Comparison of ENCODE assay signal across 1 cellular context in the genomic region with DNA sequence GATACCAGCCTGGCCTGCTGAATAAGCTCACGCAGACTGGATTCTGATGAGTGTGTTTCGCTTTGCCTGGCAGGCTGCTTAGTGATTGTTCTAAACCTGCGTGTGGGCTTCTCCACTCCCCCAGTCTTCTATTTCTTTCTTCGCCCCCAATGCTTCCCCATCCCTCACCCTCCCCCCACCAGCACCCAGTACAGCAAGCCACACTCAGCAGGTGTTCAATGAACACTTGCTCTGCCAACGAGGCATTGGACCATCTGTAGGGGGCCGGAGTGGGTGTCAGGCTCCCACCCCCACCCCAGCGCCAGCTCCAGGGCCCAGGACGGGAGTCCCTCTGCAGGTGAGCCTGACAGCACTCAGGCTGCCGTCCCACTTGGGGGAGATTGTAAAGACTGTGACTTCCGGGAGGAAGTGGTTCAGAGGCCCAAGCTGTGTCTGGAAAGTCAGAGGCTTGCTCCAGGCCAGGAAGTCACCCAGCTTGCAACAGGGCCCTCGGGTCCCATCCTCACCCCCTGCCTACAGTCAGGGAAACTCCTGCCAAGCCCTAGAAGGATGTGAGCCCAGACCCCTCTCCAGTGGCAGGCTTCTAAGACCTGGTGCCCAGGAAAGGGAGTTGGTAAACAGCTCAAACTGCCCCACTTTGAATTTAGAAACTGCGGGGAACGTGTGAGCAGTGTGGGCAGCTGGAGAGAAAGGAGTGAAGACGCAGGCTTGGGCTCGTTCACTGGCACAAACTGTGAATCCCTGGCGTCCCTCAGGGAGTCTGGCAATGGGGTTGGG.
TF ChIP-seq lines count a peak whose summit lies in the region.

No MANE protein-coding gene starts in this region.

TF ChIP-seq in GM23338, 12 proteins besides CTCF, POLR2A, EP300 and RAD21 (continued from another document):
- TF ChIP-seq, protein P1, sequence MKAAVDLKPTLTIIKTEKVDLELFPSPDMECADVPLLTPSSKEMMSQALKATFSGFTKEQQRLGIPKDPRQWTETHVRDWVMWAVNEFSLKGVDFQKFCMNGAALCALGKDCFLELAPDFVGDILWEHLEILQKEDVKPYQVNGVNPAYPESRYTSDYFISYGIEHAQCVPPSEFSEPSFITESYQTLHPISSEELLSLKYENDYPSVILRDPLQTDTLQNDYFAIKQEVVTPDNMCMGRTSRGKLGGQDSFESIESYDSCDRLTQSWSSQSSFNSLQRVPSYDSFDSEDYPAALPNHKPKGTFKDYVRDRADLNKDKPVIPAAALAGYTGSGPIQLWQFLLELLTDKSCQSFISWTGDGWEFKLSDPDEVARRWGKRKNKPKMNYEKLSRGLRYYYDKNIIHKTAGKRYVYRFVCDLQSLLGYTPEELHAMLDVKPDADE (IDR thresholded peaks at IDR 0.05) = no peak
- TF ChIP-seq EZH2phosphoT487 (IDR thresholded peaks at IDR 0.05; ENCODE audit: unreplicated experiment) (no peak), CREB1 (CRISPR knock-in tag; IDR thresholded peaks at IDR 0.05; ENCODE audit: low read depth) (no peak)
- TF ChIP-seq, protein P2, sequence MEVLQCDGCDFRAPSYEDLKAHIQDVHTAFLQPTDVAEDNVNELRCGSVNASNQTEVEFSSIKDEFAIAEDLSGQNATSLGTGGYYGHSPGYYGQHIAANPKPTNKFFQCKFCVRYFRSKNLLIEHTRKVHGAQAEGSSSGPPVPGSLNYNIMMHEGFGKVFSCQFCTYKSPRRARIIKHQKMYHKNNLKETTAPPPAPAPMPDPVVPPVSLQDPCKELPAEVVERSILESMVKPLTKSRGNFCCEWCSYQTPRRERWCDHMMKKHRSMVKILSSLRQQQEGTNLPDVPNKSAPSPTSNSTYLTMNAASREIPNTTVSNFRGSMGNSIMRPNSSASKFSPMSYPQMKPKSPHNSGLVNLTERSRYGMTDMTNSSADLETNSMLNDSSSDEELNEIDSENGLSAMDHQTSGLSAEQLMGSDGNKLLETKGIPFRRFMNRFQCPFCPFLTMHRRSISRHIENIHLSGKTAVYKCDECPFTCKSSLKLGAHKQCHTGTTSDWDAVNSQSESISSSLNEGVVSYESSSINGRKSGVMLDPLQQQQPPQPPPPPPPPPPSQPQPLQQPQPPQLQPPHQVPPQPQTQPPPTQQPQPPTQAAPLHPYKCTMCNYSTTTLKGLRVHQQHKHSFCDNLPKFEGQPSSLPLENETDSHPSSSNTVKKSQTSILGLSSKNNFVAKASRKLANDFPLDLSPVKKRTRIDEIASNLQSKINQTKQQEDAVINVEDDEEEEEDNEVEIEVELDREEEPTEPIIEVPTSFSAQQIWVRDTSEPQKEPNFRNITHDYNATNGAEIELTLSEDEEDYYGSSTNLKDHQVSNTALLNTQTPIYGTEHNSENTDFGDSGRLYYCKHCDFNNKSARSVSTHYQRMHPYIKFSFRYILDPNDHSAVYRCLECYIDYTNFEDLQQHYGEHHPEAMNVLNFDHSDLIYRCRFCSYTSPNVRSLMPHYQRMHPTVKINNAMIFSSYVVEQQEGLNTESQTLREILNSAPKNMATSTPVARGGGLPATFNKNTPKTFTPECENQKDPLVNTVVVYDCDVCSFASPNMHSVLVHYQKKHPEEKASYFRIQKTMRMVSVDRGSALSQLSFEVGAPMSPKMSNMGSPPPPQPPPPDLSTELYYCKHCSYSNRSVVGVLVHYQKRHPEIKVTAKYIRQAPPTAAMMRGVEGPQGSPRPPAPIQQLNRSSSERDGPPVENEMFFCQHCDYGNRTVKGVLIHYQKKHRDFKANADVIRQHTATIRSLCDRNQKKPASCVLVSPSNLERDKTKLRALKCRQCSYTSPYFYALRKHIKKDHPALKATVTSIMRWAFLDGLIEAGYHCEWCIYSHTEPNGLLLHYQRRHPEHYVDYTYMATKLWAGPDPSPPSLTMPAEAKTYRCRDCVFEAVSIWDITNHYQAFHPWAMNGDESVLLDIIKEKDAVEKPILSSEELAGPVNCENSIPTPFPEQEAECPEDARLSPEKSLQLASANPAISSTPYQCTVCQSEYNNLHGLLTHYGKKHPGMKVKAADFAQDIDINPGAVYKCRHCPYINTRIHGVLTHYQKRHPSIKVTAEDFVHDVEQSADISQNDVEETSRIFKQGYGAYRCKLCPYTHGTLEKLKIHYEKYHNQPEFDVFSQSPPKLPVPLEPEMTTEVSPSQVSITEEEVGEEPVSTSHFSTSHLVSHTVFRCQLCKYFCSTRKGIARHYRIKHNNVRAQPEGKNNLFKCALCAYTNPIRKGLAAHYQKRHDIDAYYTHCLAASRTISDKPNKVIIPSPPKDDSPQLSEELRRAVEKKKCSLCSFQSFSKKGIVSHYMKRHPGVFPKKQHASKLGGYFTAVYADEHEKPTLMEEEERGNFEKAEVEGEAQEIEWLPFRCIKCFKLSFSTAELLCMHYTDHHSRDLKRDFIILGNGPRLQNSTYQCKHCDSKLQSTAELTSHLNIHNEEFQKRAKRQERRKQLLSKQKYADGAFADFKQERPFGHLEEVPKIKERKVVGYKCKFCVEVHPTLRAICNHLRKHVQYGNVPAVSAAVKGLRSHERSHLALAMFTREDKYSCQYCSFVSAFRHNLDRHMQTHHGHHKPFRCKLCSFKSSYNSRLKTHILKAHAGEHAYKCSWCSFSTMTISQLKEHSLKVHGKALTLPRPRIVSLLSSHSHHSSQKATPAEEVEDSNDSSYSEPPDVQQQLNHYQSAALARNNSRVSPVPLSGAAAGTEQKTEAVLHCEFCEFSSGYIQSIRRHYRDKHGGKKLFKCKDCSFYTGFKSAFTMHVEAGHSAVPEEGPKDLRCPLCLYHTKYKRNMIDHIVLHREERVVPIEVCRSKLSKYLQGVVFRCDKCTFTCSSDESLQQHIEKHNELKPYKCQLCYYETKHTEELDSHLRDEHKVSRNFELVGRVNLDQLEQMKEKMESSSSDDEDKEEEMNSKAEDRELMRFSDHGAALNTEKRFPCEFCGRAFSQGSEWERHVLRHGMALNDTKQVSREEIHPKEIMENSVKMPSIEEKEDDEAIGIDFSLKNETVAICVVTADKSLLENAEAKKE (CRISPR knock-in tag; IDR thresholded peaks at IDR 0.05) = no peak
